12 cellular contexts compared by ENCODE assay signal in the genomic region with DNA sequence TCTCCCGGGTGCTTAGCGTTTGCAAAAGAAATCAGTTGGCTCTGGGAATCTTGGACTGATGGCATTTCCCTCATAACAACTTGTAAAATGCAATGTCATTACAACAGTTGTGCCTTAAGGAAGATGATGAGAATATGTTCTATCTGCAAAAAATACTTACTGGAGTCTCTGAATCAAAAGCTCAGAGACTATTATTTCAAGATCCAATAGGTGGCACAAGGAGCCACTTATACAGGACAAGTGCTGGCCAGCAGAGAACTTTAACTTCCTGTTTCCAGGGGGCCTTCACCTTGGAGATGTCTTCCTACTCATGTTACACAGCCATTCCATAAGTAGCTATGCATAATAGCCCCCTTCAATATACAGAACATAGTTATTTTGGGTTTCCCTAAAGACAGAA. TPM values are rescaled to one million over a fixed set of nuclear protein-coding genes. Genes with fewer than 3 reads are reported as not detected.
DNase-seq lines count a peak whose midpoint lies in the region; ATAC-seq and TF ChIP-seq lines count a peak whose summit lies in the region.
"Had no signal": no experiment of that assay in that cellular context is flagged by ENCODE, and none has a peak within 500 bp of the region (broad histone marks: within the 10 kb centered on the region; RNA-seq: fewer than 3 reads in every experiment).

No MANE protein-coding gene starts in this region.

- H3K27ac ChIP-seq in SJSA1 (peak overlapping the region; percentile 35), foreskin keratinocyte (no peak overlapping the region), WERI-Rb-1 (no peak overlapping the region)

- no peak overlapping the region for H3K4me3 Mint-ChIP-seq in HFFc6

- H3K27me3 Mint-ChIP-seq in HFFc6 (ENCODE audit: insufficient read depth) = peaks cover 2% of the 10 kb centered on the region

- no peak overlapping the region for H3K27ac Mint-ChIP-seq in HFFc6

- TF ChIP-seq CTCF in HFFc6 (IDR thresholded peaks at IDR 0.05) = peak; percentile 45
- TF ChIP-seq CTCF in foreskin keratinocyte (conservative IDR thresholded peaks at IDR 0.05) = peak; percentile 44
- TF ChIP-seq CTCF in WERI-Rb-1 (IDR thresholded peaks at IDR 0.05; ENCODE audit: low read depth, low read length) = no peak

- H3K4me3 ChIP-seq in SJSA1 (no peak overlapping the region), WERI-Rb-1 (ENCODE audit: low read depth, low read length) (no peak overlapping the region)

- ATAC-seq in foreskin keratinocyte (no peak), HG03108 (IDR thresholded peaks at IDR 0.05; ENCODE audit: unreplicated experiment) (no peak)

- DNase-seq in EL = peak; percentile 36
- peak; percentile 35 for DNase-seq in HFFc6
- DNase-seq in SJSA1 (ENCODE audit: low read depth in 1 of 2, low spot score in 2 of 2) = peak in 1 of 2 experiments; percentile 22
- no peak for DNase-seq in foreskin keratinocyte
- no peak for DNase-seq in WERI-Rb-1
- no peak for DNase-seq in NCI-H1417 (lab: John Stamatoyannopoulos, UW)
- no peak for DNase-seq in iPS-NIHi7 (ENCODE audit: extremely low spot score)
- DNase-seq: activated CD4-positive, alpha-beta T cell treated with anti-CD3 and anti-CD28 coated beads, Interleukin-2, amount 50 U/mL, for 1 hour; COR-L47; effector CD8-positive, alpha-beta T cell; NCI-H1436 had no signal

- H3K36me3 Mint-ChIP-seq in HFFc6 (ENCODE audit: low read depth) = no peaks in the 10 kb centered on the region

- H3K36me3 ChIP-seq in SJSA1 (no peaks in the 10 kb centered on the region), WERI-Rb-1 (no peaks in the 10 kb centered on the region)

- H3K9me3 ChIP-seq in SJSA1 (replicated peaks) (no peaks in the 10 kb centered on the region), WERI-Rb-1 (ENCODE audit: severe bottlenecking) (no peaks in the 10 kb centered on the region)

- peaks cover 18% of the 10 kb centered on the region for H3K4me1 Mint-ChIP-seq in HFFc6 (ENCODE audit: low read depth)

- no peaks in the 10 kb centered on the region for H3K9me3 Mint-ChIP-seq in HFFc6

- H3K27me3 ChIP-seq in SJSA1 (replicated peaks) = no peaks in the 10 kb centered on the region
- H3K27me3 ChIP-seq in foreskin keratinocyte = no peaks in the 10 kb centered on the region
- no peaks in the 10 kb centered on the region for H3K27me3 ChIP-seq in WERI-Rb-1 (ENCODE audit: insufficient read depth, low read depth, severe bottlenecking)

- H3K4me1 ChIP-seq in SJSA1 (replicated peaks) (peaks cover 19% of the 10 kb centered on the region), foreskin keratinocyte (no peaks in the 10 kb centered on the region)

RNA-seq across cellular contexts. Expression of gene RPS27L, which starts 8.9 kb away (rescaled TPM):
- 100 to 1,000 TPM; 422 to 573 (median 537) TPM for total RNA-seq in HFFc6 (2021; fragmentation: NEBNext Ultra II Directional; extraction: Animal tissue kit (Norgen Biotek cat#: 25700))
- total RNA-seq in SJSA1 (2014; rRNA removed; shearing (Covaris generic)) = 122 and 148 TPM in 2 replicates
- total RNA-seq in foreskin keratinocyte = 129 and 140 TPM in 2 replicates
- polyA plus RNA-seq in foreskin keratinocyte = 199 and 221 TPM in 2 replicates

RNA-seq across cellular contexts. Expression of gene RAB8B, which starts 23.2 kb away (rescaled TPM):
- 10 to 100 TPM; 24.7 to 38.4 (median 33.2) TPM for total RNA-seq in HFFc6 (2021; fragmentation: NEBNext Ultra II Directional; extraction: Animal tissue kit (Norgen Biotek cat#: 25700))
- total RNA-seq in SJSA1 (2014; rRNA removed; shearing (Covaris generic)) = 66.8 and 75.1 TPM in 2 replicates
- 18.9 and 20.4 TPM in 2 replicates for total RNA-seq in foreskin keratinocyte
- polyA plus RNA-seq in foreskin keratinocyte = 4.5 and 5.1 TPM in 2 replicates

RNA-seq across cellular contexts. Expression of gene LACTB, which starts 44.6 kb away (rescaled TPM):
- 10 to 100 TPM; 37.5 to 47.6 (median 45.7) TPM for total RNA-seq in HFFc6 (2021; fragmentation: NEBNext Ultra II Directional; extraction: Animal tissue kit (Norgen Biotek cat#: 25700))
- 71.8 and 100 TPM in 2 replicates for total RNA-seq in SJSA1 (2014; rRNA removed; shearing (Covaris generic))
- 15.0 and 15.8 TPM in 2 replicates for total RNA-seq in foreskin keratinocyte
- polyA plus RNA-seq in foreskin keratinocyte = 10.8 and 11.0 TPM in 2 replicates

Comparison
In these comparisons a context has a peak if more than half of its experiments do, and no peak if none do; other contexts are left out.
1. DNase-seq: peak in EL (single experiment) and HFFc6 (single experiment); none in foreskin keratinocyte (0 of 2), WERI-Rb-1 (single experiment), NCI-H1417 (0 of 3) and iPS-NIHi7 (single experiment).